12 cellular contexts compared by ENCODE assay signal in genomic region chr18:79404567-79404910, GRCh38. TPM values are rescaled to one million over a fixed set of nuclear protein-coding genes. Genes with fewer than 3 reads are reported as not detected.
DNase-seq lines count a peak whose midpoint lies in the region; ATAC-seq lines count a peak whose summit lies in the region.
"Had no signal": no experiment of that assay in that cellular context is flagged by ENCODE, and none has a peak within 500 bp of the region (broad histone marks: within the 10 kb centered on the region; RNA-seq: fewer than 3 reads in every experiment).

No MANE protein-coding gene starts in this region.

- H3K36me3 ChIP-seq in Karpas-422 (ENCODE audit: insufficient read depth, low read length): peaks cover 7% of the 10 kb centered on the region; the same call in 1 of the 2 replicates

- peak overlapping the region; percentile 82 for H3K4me3 Mint-ChIP-seq in activated T-helper 2 cell treated with anti-CD3 and anti-CD28 coated beads, Interferon-gamma antibody, Interleukin-2, Interleukin-4, amounts not matched to agents 10 μg/mL and 5 μg/mL and 100 μg/mL, durations not matched to agents 14 hours and 24 hours and 36 hours (ENCODE audit: low read depth)
- H3K4me3 Mint-ChIP-seq in naive B cell: peak overlapping the region; percentile 78 to 91 (median 88)

- H3K9me2 ChIP-seq in Karpas-422 (replicated peaks; ENCODE audit: insufficient read depth, low read length): no peaks in the 10 kb centered on the region

- peaks cover 54% of the 10 kb centered on the region for H3K4me1 Mint-ChIP-seq in activated T-helper 2 cell treated with anti-CD3 and anti-CD28 coated beads, Interferon-gamma antibody, Interleukin-2, Interleukin-4, amounts not matched to agents 10 μg/mL and 5 μg/mL and 100 μg/mL, durations not matched to agents 14 hours and 24 hours and 36 hours (ENCODE audit: low read depth)
- peaks cover 50 to 72% (median 65%) of the 10 kb centered on the region in 3 donors for H3K4me1 Mint-ChIP-seq in naive B cell

- peaks cover 57% of the 10 kb centered on the region for H3K36me3 Mint-ChIP-seq in activated T-helper 2 cell treated with anti-CD3 and anti-CD28 coated beads, Interferon-gamma antibody, Interleukin-2, Interleukin-4, amounts not matched to agents 10 μg/mL and 5 μg/mL and 100 μg/mL, durations not matched to agents 14 hours and 24 hours and 36 hours (ENCODE audit: low read depth)
- H3K36me3 Mint-ChIP-seq in naive B cell: peaks cover 0 to 13% of the 10 kb centered on the region in 2 donors

- H3K4me2 ChIP-seq in Karpas-422 (ENCODE audit: low read depth, low read length, poor library complexity, severe bottlenecking): peak overlapping the region; percentile 62

- H3K27me3 ChIP-seq in Karpas-422 (ENCODE audit: low read length): no peaks in the 10 kb centered on the region

- peak overlapping the region; percentile 79; the same call in 1 of the 2 replicates for H3K27ac ChIP-seq in Karpas-422 (ENCODE audit: low read length)
- H3K27ac ChIP-seq: PC-9 had no signal

- no peak overlapping the region for H2AFZ ChIP-seq in Karpas-422 (ENCODE audit: low read length)
- H2AFZ ChIP-seq: PC-9 had no signal

- H4K20me1 ChIP-seq in Karpas-422 (ENCODE audit: insufficient read depth, low read depth, low read length): peaks cover 24% of the 10 kb centered on the region

- DNase-seq in AG08395 (ENCODE audit: low spot score) (peak; percentile 69), Karpas-422 (no peak), naive B cell (no peak), A172 (ENCODE audit: low spot score) (no peak), MV-4-11 (lab: John Stamatoyannopoulos, UW) (no peak), NCI-H1048 (lab: John Stamatoyannopoulos, UW) (no peak), iPS-NIHi11 (ENCODE audit: low spot score) (no peak)
- no peak for DNase-seq in activated T-helper 2 cell treated with anti-CD3 and anti-CD28 coated beads, Interferon-gamma antibody, Interleukin-2, Interleukin-4, amounts not matched to agents 10 μg/mL and 5 μg/mL and 100 μg/mL, durations not matched to agents 14 hours and 24 hours and 36 hours (ENCODE audit: low spot score)
- DNase-seq: activated CD8-positive, alpha-beta memory T cell treated with anti-CD3 and anti-CD28 coated beads, Interleukin-2, amount 50 U/mL, for 4 hours; DMS 273 treated with DMSO at 0.1 percent for 48 hours; Kasumi-1; PC-9 had no signal

- no peak overlapping the region; the same call in 1 of the 2 replicates for H3K4me3 ChIP-seq in Karpas-422 (ENCODE audit: low read length)
- H3K4me3 ChIP-seq: PC-9 had no signal

- peak overlapping the region; percentile 54 for H3K9ac ChIP-seq in Karpas-422 (ENCODE audit: low read length)

- no peaks in the 10 kb centered on the region for H3K27me3 Mint-ChIP-seq in activated T-helper 2 cell treated with anti-CD3 and anti-CD28 coated beads, Interferon-gamma antibody, Interleukin-2, Interleukin-4, amounts not matched to agents 10 μg/mL and 5 μg/mL and 100 μg/mL, durations not matched to agents 14 hours and 24 hours and 36 hours (ENCODE audit: low read depth)
- H3K27me3 Mint-ChIP-seq in naive B cell: no peaks in the 10 kb centered on the region

- no peak for ATAC-seq in naive B cell (ENCODE audit: low read depth in 2 of 2)

- intact Hi-C loops in activated T-helper 2 cell treated with anti-CD3 and anti-CD28 coated beads, Interferon-gamma antibody, Interleukin-2, Interleukin-4, amounts not matched to agents 10 μg/mL and 5 μg/mL and 100 μg/mL, durations not matched to agents 14 hours and 24 hours and 36 hours (cut with micrococcal nuclease): no loop called here

- H3K9me3 Mint-ChIP-seq in activated T-helper 2 cell treated with anti-CD3 and anti-CD28 coated beads, Interferon-gamma antibody, Interleukin-2, Interleukin-4, amounts not matched to agents 10 μg/mL and 5 μg/mL and 100 μg/mL, durations not matched to agents 14 hours and 24 hours and 36 hours: no peaks in the 10 kb centered on the region
- H3K9me3 Mint-ChIP-seq in naive B cell: no peaks in the 10 kb centered on the region

- peaks cover 94% of the 10 kb centered on the region for H3K79me2 ChIP-seq in Karpas-422 (ENCODE audit: low read length)

- peak overlapping the region; percentile 96 for H3K27ac Mint-ChIP-seq in activated T-helper 2 cell treated with anti-CD3 and anti-CD28 coated beads, Interferon-gamma antibody, Interleukin-2, Interleukin-4, amounts not matched to agents 10 μg/mL and 5 μg/mL and 100 μg/mL, durations not matched to agents 14 hours and 24 hours and 36 hours
- H3K27ac Mint-ChIP-seq in naive B cell: peak overlapping the region in 5 of 6 donors; percentile 99 to 100 (median 99)

- H3K9me3 ChIP-seq in Karpas-422 (ENCODE audit: low read length): no peaks in the 10 kb centered on the region

- peaks cover 57% of the 10 kb centered on the region for H3K4me1 ChIP-seq in Karpas-422 (ENCODE audit: low read length)

RNA-seq across cellular contexts. Expression of gene NFATC1, which starts 8.8 kb away (rescaled TPM):
- 42.9 and 46.1 TPM in 2 replicates for total RNA-seq in Karpas-422 (2014; rRNA removed; shearing (Covaris generic); ENCODE audit: low replicate concordance)
- total RNA-seq in activated T-helper 2 cell treated with anti-CD3 and anti-CD28 coated beads, Interferon-gamma antibody, Interleukin-2, Interleukin-4, amounts not matched to agents 10 μg/mL and 5 μg/mL and 100 μg/mL, durations not matched to agents 14 hours and 24 hours and 36 hours: 95.0 and 99.9 TPM in 2 replicates
- polyA plus RNA-seq in naive B cell (ENCODE audit: low read depth in 6 of 6): 10 to 100 TPM; 35.7 to 77.8 (median 51.1) TPM
- 6.5 and 7.7 TPM in 2 replicates for total RNA-seq in A172 (2014; rRNA removed; shearing (Covaris generic))
